In the genomic region with DNA sequence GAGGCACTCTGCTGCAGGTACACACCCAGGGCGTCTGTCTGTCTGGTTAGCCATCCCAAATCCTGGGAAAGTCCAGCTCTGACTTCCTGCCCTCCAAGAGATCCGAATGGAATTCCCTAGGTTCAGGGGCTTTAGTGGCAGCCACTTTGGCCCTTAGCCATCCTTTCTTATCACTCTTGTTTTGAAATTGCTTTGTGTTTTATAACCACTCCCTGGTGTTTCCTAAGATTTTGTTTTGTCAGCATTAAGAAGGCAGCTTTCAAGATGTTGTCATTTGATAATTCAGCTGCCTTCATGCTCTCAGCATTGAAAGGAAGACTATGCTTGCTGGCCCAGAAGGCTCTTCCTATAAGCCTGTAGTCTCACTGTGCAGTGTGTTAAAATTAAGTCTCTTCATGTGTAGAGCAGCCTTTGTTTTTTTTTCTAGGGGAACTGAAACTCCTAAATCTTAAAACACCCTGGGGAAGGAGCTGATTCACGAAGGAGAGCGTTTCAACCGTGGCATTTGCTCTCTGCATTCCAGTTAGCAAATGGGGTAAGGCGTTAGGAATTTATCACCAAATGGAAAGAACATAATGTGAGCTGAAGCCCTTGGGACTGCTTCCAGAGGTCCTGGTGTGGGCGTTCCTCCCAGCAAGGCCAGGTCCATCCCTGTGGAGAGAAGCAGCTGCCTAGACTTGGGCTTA, we compare ENCODE assay signal across 8 cellular contexts. TPM values are rescaled to one million over a fixed set of nuclear protein-coding genes. Genes with fewer than 3 reads are reported as not detected.
DNase-seq lines count a peak whose midpoint lies in the region; ATAC-seq and TF ChIP-seq lines count a peak whose summit lies in the region.

No MANE protein-coding gene starts in this region.

- H3K27me3 ChIP-seq in esophagus muscularis mucosa (no peaks in the 10 kb centered on the region), osteoblast (ENCODE audit: insufficient read depth, low read length) (no peaks in the 10 kb centered on the region)

- no peaks in the 10 kb centered on the region for H3K9me2 ChIP-seq in OCI-LY7 (ENCODE audit: insufficient read depth, low read length)

- no peak for TF ChIP-seq POLR2A in esophagus muscularis mucosa (IDR thresholded peaks at IDR 0.05; ENCODE audit: low read depth)

- H3K79me2 ChIP-seq in OCI-LY7 (ENCODE audit: insufficient read depth, low read depth, low read length) (no peaks in the 10 kb centered on the region), osteoblast (ENCODE audit: insufficient read depth, low read length) (no peaks in the 10 kb centered on the region)

- DNase-seq in GM04503 (ENCODE audit: low read depth) (peak; percentile 96), OCI-LY7 (ENCODE audit: low spot score) (peak; percentile 53), esophagus muscularis mucosa (ENCODE audit: extremely low spot score) (no peak), osteoblast (ENCODE audit: insufficient read length, low spot score, missing footprints) (peak; percentile 88), NCI-H510A treated with DMSO at 0.1 percent for 48 hours (lab: John Stamatoyannopoulos, UW) (no peak)
- no peak for DNase-seq in stimulated activated CD4-positive, alpha-beta T cell treated with anti-CD3 and anti-CD28 coated beads, Interleukin-12 subunit alpha, Interleukin-12 subunit beta, amount 100 ng/mL, for 4 hours
- DNase-seq in natural killer cell treated with Interleukin-12 subunit alpha and Interleukin-12 subunit beta and Interleukin-15 and Interleukin-18, amount 100 ng/mL, for 72 hours (ENCODE audit: low spot score) = no peak
- no peak for DNase-seq in activated naive CD4-positive, alpha-beta T cell treated with Interleukin-2 at 50 U/mL for 16 hours

- no peaks in the 10 kb centered on the region for H3K27me3 Mint-ChIP-seq in natural killer cell treated with Interleukin-12 subunit alpha and Interleukin-12 subunit beta and Interleukin-15 and Interleukin-18, amount 100 ng/mL, for 72 hours

- intact Hi-C loops in OCI-LY7 (cut with micrococcal nuclease; ENCODE audit: unreplicated experiment) = no loop called here
- intact Hi-C loops in esophagus muscularis mucosa (cut with DNase I) = no loop called here

- H3K4me2 ChIP-seq in OCI-LY7 (ENCODE audit: low read length) (peak overlapping the region; percentile 32), osteoblast (ENCODE audit: insufficient read depth, low read length) (peak overlapping the region; percentile 83)

- H2AFZ ChIP-seq in OCI-LY7 (ENCODE audit: low read length) = no peak overlapping the region
- no peak overlapping the region for H2AFZ ChIP-seq in osteoblast (ENCODE audit: low read length)

- no peak overlapping the region for H3K4me3 Mint-ChIP-seq in natural killer cell treated with Interleukin-12 subunit alpha and Interleukin-12 subunit beta and Interleukin-15 and Interleukin-18, amount 100 ng/mL, for 72 hours

- H3K9me3 Mint-ChIP-seq in natural killer cell treated with Interleukin-12 subunit alpha and Interleukin-12 subunit beta and Interleukin-15 and Interleukin-18, amount 100 ng/mL, for 72 hours = no peaks in the 10 kb centered on the region

- H3K4me1 Mint-ChIP-seq in natural killer cell treated with Interleukin-12 subunit alpha and Interleukin-12 subunit beta and Interleukin-15 and Interleukin-18, amount 100 ng/mL, for 72 hours (ENCODE audit: low read depth in 2 of 2) = peaks cover 3 to 9% of the 10 kb centered on the region in 2 donors

- POLR2A ChIA-PET in OCI-LY7 (lab: Charles Lee) = interaction anchor here (0.8 to 1.7 kb wide), 3 partner anchors 8 to 16 kb away, joined by 3 to 6 read pairs (median 3); no protein-coding TSS in a partner anchor

- TF ChIP-seq CTCF in OCI-LY7 (conservative IDR thresholded peaks at IDR 0.05; ENCODE audit: low read length) = no peak
- no peak for TF ChIP-seq CTCF in esophagus muscularis mucosa (IDR thresholded peaks at IDR 0.05)
- TF ChIP-seq CTCF in osteoblast (IDR thresholded peaks at IDR 0.05; ENCODE audit: extremely low read depth, low read depth, low read length) = no peak

- 18% methylated on average over 7 of the region's 7 CpGs for WGBS in esophagus muscularis mucosa

- no peak for ATAC-seq in natural killer cell treated with Interleukin-12 subunit alpha and Interleukin-12 subunit beta and Interleukin-15 and Interleukin-18, amount 100 ng/mL, for 72 hours

- peaks cover 15% of the 10 kb centered on the region for H3K36me3 Mint-ChIP-seq in natural killer cell treated with Interleukin-12 subunit alpha and Interleukin-12 subunit beta and Interleukin-15 and Interleukin-18, amount 100 ng/mL, for 72 hours

- CTCF ChIA-PET in OCI-LY7 (lab: Charles Lee; ENCODE audit: unreplicated experiment) = no interaction called here

- H3K9me3 ChIP-seq in OCI-LY7 (ENCODE audit: low read length) = no peaks in the 10 kb centered on the region
- no peaks in the 10 kb centered on the region for H3K9me3 ChIP-seq in esophagus muscularis mucosa
- no peaks in the 10 kb centered on the region for H3K9me3 ChIP-seq in osteoblast (ENCODE audit: low read depth, low read length)

- no TSS peak for BruUV-seq in OCI-LY7 (replicated peaks; lab: Mats Ljungman, UMichigan)

- peaks cover 14% of the 10 kb centered on the region for H3K4me1 ChIP-seq in OCI-LY7 (ENCODE audit: insufficient read depth, low read length, poor library complexity, severe bottlenecking)
- H3K4me1 ChIP-seq in esophagus muscularis mucosa = peaks cover 40 to 53% (median 45%) of the 10 kb centered on the region in 4 donors
- H3K4me1 ChIP-seq in osteoblast (ENCODE audit: insufficient read depth, low read length) = peaks cover 56% of the 10 kb centered on the region

- H3K27ac ChIP-seq in OCI-LY7 (ENCODE audit: low read depth, low read length, poor library complexity, severe bottlenecking) (peak overlapping the region; percentile 10), esophagus muscularis mucosa (replicated peaks in 1 of 4) (peak overlapping the region; percentile 73 to 85 (median 82)), osteoblast (ENCODE audit: low read depth, low read length) (peak overlapping the region; percentile 91)

- no peak for TF ChIP-seq EP300 in esophagus muscularis mucosa (IDR thresholded peaks at IDR 0.05)

- no peaks in the 10 kb centered on the region for H4K20me1 ChIP-seq in OCI-LY7 (ENCODE audit: insufficient read depth, low read length)
- no peaks in the 10 kb centered on the region for H4K20me1 ChIP-seq in osteoblast (ENCODE audit: insufficient read depth, low read length)

- peak overlapping the region in 1 of 2 donors; percentile 13 for H3K27ac Mint-ChIP-seq in natural killer cell treated with Interleukin-12 subunit alpha and Interleukin-12 subunit beta and Interleukin-15 and Interleukin-18, amount 100 ng/mL, for 72 hours

- H3K4me3 ChIP-seq in OCI-LY7 (ENCODE audit: low read depth, low read length, poor library complexity, severe bottlenecking) (no peak overlapping the region), esophagus muscularis mucosa (peak overlapping the region in 3 of 4 donors; percentile 4 to 13 (median 12)), osteoblast (ENCODE audit: insufficient read depth, low read length) (peak overlapping the region; percentile 34)

- H3K36me3 ChIP-seq in OCI-LY7 (ENCODE audit: insufficient read depth, low read length) (peaks cover 83% of the 10 kb centered on the region), esophagus muscularis mucosa (peaks cover 0 to 47% (median 25%) of the 10 kb centered on the region in 4 donors), osteoblast (ENCODE audit: insufficient read depth, low read length) (peaks cover 17% of the 10 kb centered on the region)

RNA-seq across cellular contexts. Expression of a gene that starts 14.2 kb away (rescaled TPM):
- total RNA-seq in OCI-LY7 (2014; rRNA removed; shearing (Covaris generic)) = 1.3 TPM in 1 of 2 replicates, not detected in the other
- total RNA-seq in OCI-LY7 (2022) (not detected in 2 replicates), esophagus muscularis mucosa (100 to 1,000 TPM in 1 of 4 donors, 10 to 100 TPM in 3; 47.1 to 144 (median 75.1) TPM), osteoblast (48.9 and 52.5 TPM in 2 replicates)
- not detected for total RNA-seq in natural killer cell treated with Interleukin-12 subunit alpha and Interleukin-12 subunit beta and Interleukin-15 and Interleukin-18, amount 100 ng/mL, for 72 hours

RNA-seq across cellular contexts. Expression of a gene that starts 35.9 kb away (rescaled TPM):
- 60.3 and 71.5 TPM in 2 replicates for total RNA-seq in OCI-LY7 (2014; rRNA removed; shearing (Covaris generic))
- 50.5 and 65.3 TPM in 2 replicates for total RNA-seq in OCI-LY7 (2022)
- total RNA-seq in esophagus muscularis mucosa = 10 to 100 TPM; 20.8 to 35.1 (median 29.2) TPM
- total RNA-seq in osteoblast = 25.0 and 31.8 TPM in 2 replicates
- total RNA-seq in natural killer cell treated with Interleukin-12 subunit alpha and Interleukin-12 subunit beta and Interleukin-15 and Interleukin-18, amount 100 ng/mL, for 72 hours = 10 to 100 TPM; 50.7 to 75.7 TPM

RNA-seq across cellular contexts. Expression of a gene that starts 35.9 kb away (rescaled TPM):
- total RNA-seq in OCI-LY7 (2014; rRNA removed; shearing (Covaris generic)) = 50.8 and 53.1 TPM in 2 replicates
- 53.6 and 63.6 TPM in 2 replicates for total RNA-seq in OCI-LY7 (2022)
- total RNA-seq in esophagus muscularis mucosa = 10 to 100 TPM; 59.6 to 81.3 (median 72.8) TPM
- 61.2 and 62.5 TPM in 2 replicates for total RNA-seq in osteoblast
- 100 to 1,000 TPM in 1 of 2 donors, 10 to 100 TPM in 1; 63.8 to 122 TPM for total RNA-seq in natural killer cell treated with Interleukin-12 subunit alpha and Interleukin-12 subunit beta and Interleukin-15 and Interleukin-18, amount 100 ng/mL, for 72 hours

Comparison
In these comparisons a context has a peak if more than half of its experiments do, and no peak if none do; other contexts are left out.
1. DNase-seq: peak in GM04503 (single experiment), OCI-LY7 (single experiment) and osteoblast (single experiment); none in esophagus muscularis mucosa (single experiment), stimulated activated CD4-positive, alpha-beta T cell treated with anti-CD3 and anti-CD28 coated beads, Interleukin-12 subunit alpha, Interleukin-12 subunit beta, amount 100 ng/mL, for 4 hours (single experiment), natural killer cell treated with Interleukin-12 subunit alpha and Interleukin-12 subunit beta and Interleukin-15 and Interleukin-18, amount 100 ng/mL, for 72 hours (single experiment), activated naive CD4-positive, alpha-beta T cell treated with Interleukin-2 at 50 U/mL for 16 hours (single experiment) and NCI-H510A treated with DMSO at 0.1 percent for 48 hours (single experiment).
2. H3K27ac ChIP-seq: peak in every context shown above with its lines; median percentile 91 in osteoblast; 82 in esophagus muscularis mucosa; 10 in OCI-LY7.
3. RNA of a gene that starts 14.2 kb away (total RNA-seq): 47.1 to 144 TPM in esophagus muscularis mucosa and 48.9 to 52.5 TPM in osteoblast; 1.3 TPM in OCI-LY7 and not detected in natural killer cell treated with Interleukin-12 subunit alpha and Interleukin-12 subunit beta and Interleukin-15 and Interleukin-18, amount 100 ng/mL, for 72 hours; every median in the first group is over 10 times any median in the second.